In the genomic region with DNA sequence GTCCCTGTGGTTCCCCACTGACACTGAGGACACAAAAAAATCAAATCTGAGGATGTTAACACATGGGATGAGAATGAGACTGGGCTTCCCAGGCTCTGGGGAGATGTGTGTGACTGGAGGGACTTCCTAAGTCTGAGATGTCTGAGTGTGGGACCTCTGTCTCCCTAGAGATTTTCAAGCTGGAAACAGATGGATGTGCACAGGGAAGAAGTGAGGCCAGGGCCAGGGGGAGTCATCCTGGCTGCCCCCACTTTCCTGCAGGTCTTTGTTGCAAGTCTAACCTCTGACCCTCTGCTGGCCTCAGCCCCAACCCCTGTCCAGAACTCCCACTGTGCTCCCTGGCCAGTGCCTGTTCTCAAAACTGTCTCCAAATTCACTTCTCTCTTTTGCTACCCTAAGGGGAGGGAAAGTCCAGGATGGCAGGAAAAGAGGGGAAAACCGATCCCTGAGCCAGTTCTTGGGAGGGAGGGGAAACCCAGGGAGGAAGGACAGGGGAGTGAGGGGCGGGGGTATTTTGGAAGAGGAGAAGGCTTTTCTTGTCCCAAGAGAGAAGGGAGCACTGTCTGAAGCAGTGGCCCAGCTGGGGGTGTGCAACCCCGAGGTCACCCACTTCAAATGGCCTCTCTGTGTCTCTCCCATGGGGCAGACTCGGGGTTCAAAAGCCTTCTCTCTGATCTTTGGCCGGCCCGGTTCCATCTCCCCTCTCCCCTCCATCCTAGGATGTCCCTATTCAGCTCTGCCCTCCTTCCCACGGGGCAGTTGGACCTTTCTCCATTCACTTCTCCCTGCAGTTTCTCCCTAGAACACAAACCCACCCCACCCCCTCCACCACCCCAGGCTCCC, we compare ENCODE assay signal across 8 cellular contexts. TPM values are rescaled to one million over a fixed set of nuclear protein-coding genes. Genes with fewer than 3 reads are reported as not detected.
DNase-seq lines count a peak whose midpoint lies in the region; ATAC-seq and TF ChIP-seq lines count a peak whose summit lies in the region.

No MANE protein-coding gene starts in this region.

- CTCF ChIA-PET in activated CD8-positive, alpha-beta memory T cell treated with anti-CD3 and anti-CD28 coated beads, Interleukin-2, amount 10 ng/mL, durations not matched to agents 7 days and 5 days (lab: Charles Lee): interaction anchor here (0.8 to 23.7 kb wide), 3 partner anchors 11 to 68 kb away, joined by 3 to 936 read pairs (median 8); a partner anchor contains a TSS

- H3K27me3 ChIP-seq in thymus (ENCODE audit: control insufficient read depth, insufficient read depth): no peaks in the 10 kb centered on the region

- WGBS in lower leg skin, 2 donors: 1 to 2% methylated on average over 7 of the region's 7 CpGs
- WGBS in thymus: 2% methylated on average over 7 of the region's 7 CpGs

- H3K9me3 Mint-ChIP-seq in activated CD8-positive, alpha-beta memory T cell treated with anti-CD3 and anti-CD28 coated beads, Interleukin-2, amount 10 ng/mL, durations not matched to agents 7 days and 5 days (ENCODE audit: low read depth): no peaks in the 10 kb centered on the region

- H3K27ac Mint-ChIP-seq in activated CD8-positive, alpha-beta memory T cell treated with anti-CD3 and anti-CD28 coated beads, Interleukin-2, amount 10 ng/mL, durations not matched to agents 7 days and 5 days: peak overlapping the region; percentile 90

- H3K27ac ChIP-seq in angular gyrus (ENCODE audit: low read depth, low read length) (peak overlapping the region; percentile 68), thymus (ENCODE audit: low read depth) (peak overlapping the region; percentile 99)

- no peaks in the 10 kb centered on the region for H3K27me3 Mint-ChIP-seq in activated CD8-positive, alpha-beta memory T cell treated with anti-CD3 and anti-CD28 coated beads, Interleukin-2, amount 10 ng/mL, durations not matched to agents 7 days and 5 days

- peaks cover 72% of the 10 kb centered on the region for H3K36me3 Mint-ChIP-seq in activated CD8-positive, alpha-beta memory T cell treated with anti-CD3 and anti-CD28 coated beads, Interleukin-2, amount 10 ng/mL, durations not matched to agents 7 days and 5 days

- TF ChIP-seq CTCF in lower leg skin (IDR thresholded peaks at IDR 0.05): no peak

- H3K4me1 ChIP-seq in thymus (ENCODE audit: control insufficient read depth, insufficient read depth, low read length): peaks cover 36% of the 10 kb centered on the region

- H3K9me3 ChIP-seq in thymus (ENCODE audit: control insufficient read depth): no peaks in the 10 kb centered on the region

- intact Hi-C loops in lower leg skin (cut with DNase I; ENCODE audit: low total_unique reads): no loop called here

- peak; percentile 49 for DNase-seq in activated CD8-positive, alpha-beta memory T cell treated with anti-CD3 and anti-CD28 coated beads, Interleukin-2, amount 10 ng/mL, durations not matched to agents 7 days and 5 days
- DNase-seq in activated CD8-positive, alpha-beta memory T cell treated with anti-CD3 and anti-CD28 coated beads for 24 hours: no peak
- DNase-seq in lower leg skin (ENCODE audit: low spot score in 2 of 2) (no peak), NCI-H82 treated with DMSO at 0.1 percent for 48 hours (lab: John Stamatoyannopoulos, UW; ENCODE audit: unreplicated experiment) (no peak), activated gamma-delta T cell treated with Interleukin-2 at 50 U/mL for 16 hours (no peak)
- no peak for DNase-seq in central memory CD4-positive, alpha-beta T cell

- H3K4me3 ChIP-seq in lower leg skin (ENCODE audit: low read depth, poor library complexity, severe bottlenecking) (peak overlapping the region; percentile 44), thymus (ENCODE audit: low read length) (peak overlapping the region; percentile 65)

- peak overlapping the region; percentile 90 for H3K4me3 Mint-ChIP-seq in activated CD8-positive, alpha-beta memory T cell treated with anti-CD3 and anti-CD28 coated beads, Interleukin-2, amount 10 ng/mL, durations not matched to agents 7 days and 5 days

- peaks cover 31% of the 10 kb centered on the region for H3K4me1 Mint-ChIP-seq in activated CD8-positive, alpha-beta memory T cell treated with anti-CD3 and anti-CD28 coated beads, Interleukin-2, amount 10 ng/mL, durations not matched to agents 7 days and 5 days

- no peak for TF ChIP-seq POLR2A in lower leg skin (IDR thresholded peaks at IDR 0.05)

- no peak for ATAC-seq in activated CD8-positive, alpha-beta memory T cell treated with anti-CD3 and anti-CD28 coated beads, Interleukin-2, amount 10 ng/mL, durations not matched to agents 7 days and 5 days

- peaks cover 19% of the 10 kb centered on the region for H3K36me3 ChIP-seq in thymus (ENCODE audit: control insufficient read depth, insufficient read depth)

RNA-seq across cellular contexts. Expression of a gene that starts 3.1 kb away (rescaled TPM):
- 100 to 1,000 TPM; 257 to 293 TPM for total RNA-seq in activated CD8-positive, alpha-beta memory T cell treated with anti-CD3 and anti-CD28 coated beads, Interleukin-2, amount 10 ng/mL, durations not matched to agents 7 days and 5 days
- total RNA-seq in lower leg skin: 10 to 100 TPM; 23.6 to 34.1 (median 27.3) TPM
- polyA plus RNA-seq in thymus: 115 TPM

RNA-seq across cellular contexts. Expression of a gene that starts 7.4 kb away (rescaled TPM):
- total RNA-seq in activated CD8-positive, alpha-beta memory T cell treated with anti-CD3 and anti-CD28 coated beads, Interleukin-2, amount 10 ng/mL, durations not matched to agents 7 days and 5 days: 10 to 100 TPM; 30.2 to 36.4 TPM
- total RNA-seq in lower leg skin: 1 to 10 TPM; 4.3 to 6.9 (median 6.1) TPM
- polyA plus RNA-seq in thymus: 10.4 TPM

RNA-seq across cellular contexts. Expression of a gene that starts 10.6 kb away (rescaled TPM):
- 10 to 100 TPM; 39.5 to 49.6 TPM for total RNA-seq in activated CD8-positive, alpha-beta memory T cell treated with anti-CD3 and anti-CD28 coated beads, Interleukin-2, amount 10 ng/mL, durations not matched to agents 7 days and 5 days
- 10 to 100 TPM; 25.0 to 37.0 (median 32.9) TPM for total RNA-seq in lower leg skin
- polyA plus RNA-seq in thymus: 48.0 TPM

RNA-seq across cellular contexts. Expression of a gene that starts 33.7 kb away (rescaled TPM):
- total RNA-seq in activated CD8-positive, alpha-beta memory T cell treated with anti-CD3 and anti-CD28 coated beads, Interleukin-2, amount 10 ng/mL, durations not matched to agents 7 days and 5 days: 10 to 100 TPM; 67.4 to 83.9 TPM
- 10 to 100 TPM in 1 of 4 donors, 1 to 10 TPM in 3; 9.7 to 21.4 (median 9.8) TPM for total RNA-seq in lower leg skin
- polyA plus RNA-seq in thymus: 21.6 TPM

RNA-seq across cellular contexts. Expression of a gene that starts 36.4 kb away (rescaled TPM):
- 10 to 100 TPM; 32.5 to 33.9 TPM for total RNA-seq in activated CD8-positive, alpha-beta memory T cell treated with anti-CD3 and anti-CD28 coated beads, Interleukin-2, amount 10 ng/mL, durations not matched to agents 7 days and 5 days
- total RNA-seq in lower leg skin: 10 to 100 TPM in 3 of 4 donors, 1 to 10 TPM in 1; 9.6 to 31.9 (median 13.9) TPM
- 24.0 TPM for polyA plus RNA-seq in thymus

Comparison
In these comparisons a context has a peak if more than half of its experiments do, and no peak if none do; other contexts are left out.
1. RNA of a gene that starts 3.1 kb away (total RNA-seq): 257 to 293 TPM in activated CD8-positive, alpha-beta memory T cell treated with anti-CD3 and anti-CD28 coated beads, Interleukin-2, amount 10 ng/mL, durations not matched to agents 7 days and 5 days; 23.6 to 34.1 TPM in lower leg skin; every median in the first group is over 4 times any median in the second.